8 cellular contexts compared by ENCODE assay signal in the genomic region with DNA sequence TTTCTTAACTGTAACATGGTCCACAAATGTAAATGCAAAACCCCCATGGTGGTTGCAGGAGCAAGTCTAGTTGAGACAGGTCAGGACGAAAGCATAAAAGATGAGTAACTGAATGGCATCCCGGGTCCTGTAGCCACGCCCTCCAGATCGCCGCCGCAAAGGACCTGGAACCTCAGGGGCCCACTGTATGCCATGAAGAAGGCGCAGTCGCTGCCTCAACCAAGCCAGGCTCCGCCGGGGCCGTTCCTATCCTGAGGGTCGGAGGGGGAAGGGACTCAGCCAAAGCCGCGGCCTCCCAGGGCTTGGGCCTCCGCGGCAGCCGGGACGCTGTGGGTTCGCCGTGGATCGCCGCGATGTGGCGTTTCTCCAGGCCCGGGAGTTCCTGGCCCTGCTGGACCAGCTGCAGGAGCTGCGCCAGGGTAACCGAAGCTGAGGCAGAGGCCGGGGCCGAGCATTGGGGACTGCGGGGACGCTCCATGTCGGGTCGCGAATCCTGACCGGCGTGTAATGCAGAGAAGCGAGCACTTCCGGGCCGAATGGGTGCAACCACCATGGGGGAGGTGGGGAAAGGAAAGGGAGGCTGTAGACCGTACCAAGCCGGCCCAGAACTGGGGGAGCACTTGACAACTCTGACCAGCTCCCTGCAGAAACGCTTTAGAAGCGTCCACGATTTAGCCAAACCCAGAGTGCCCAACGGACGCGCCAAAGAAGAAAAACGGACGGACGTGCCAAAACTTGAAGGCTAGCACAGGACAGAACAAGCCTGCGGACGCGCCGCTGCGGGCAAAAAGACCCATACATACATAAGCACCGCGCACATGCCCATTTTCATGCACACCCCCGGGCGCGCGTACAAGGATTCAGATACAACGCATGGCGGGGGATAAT. TPM values are rescaled to one million over a fixed set of nuclear protein-coding genes. Genes with fewer than 3 reads are reported as not detected.
DNase-seq lines count a peak whose midpoint lies in the region; FAIRE-seq lines count a peak whose summit lies in the region.

No MANE protein-coding gene starts in this region.

- H3K4me3 ChIP-seq in H7 (ENCODE audit: insufficient read depth, low read depth, low read length) (peak overlapping the region; percentile 96), MG63 (peak overlapping the region; percentile 74), SJCRH30 (peak overlapping the region; percentile 84), neuronal stem cell (ENCODE audit: low read length in 2 of 2) (peak overlapping the region; percentile 76 to 99)

- peak overlapping the region; percentile 89 for H2BK120ac ChIP-seq in neuronal stem cell (ENCODE audit: low read depth, low read length)

- peak overlapping the region; percentile 99 for H3K9ac ChIP-seq in neuronal stem cell (ENCODE audit: low read depth, low read length, poor library complexity)

- no peak overlapping the region for H2BK15ac ChIP-seq in neuronal stem cell (ENCODE audit: low read length)

- H3K27ac ChIP-seq in SJCRH30 (peak overlapping the region; percentile 92), neuronal stem cell (replicated peaks; ENCODE audit: low read length) (peak overlapping the region; percentile 99)

- peak overlapping the region; percentile 93 for H4K91ac ChIP-seq in neuronal stem cell (ENCODE audit: low read depth, low read length, poor library complexity)

- peak overlapping the region; percentile 91 for H2AFZ ChIP-seq in neuronal stem cell (ENCODE audit: low read length)

- H3K14ac ChIP-seq in neuronal stem cell (ENCODE audit: low read length) = peak overlapping the region; percentile 72

- peaks cover 4% of the 10 kb centered on the region; the same call in 1 of the 2 replicates for H3K4me1 ChIP-seq in SJCRH30
- H3K4me1 ChIP-seq in neuronal stem cell (ENCODE audit: control insufficient read depth in 2 of 2, insufficient read depth in 1 of 2, low read depth in 1 of 2, low read length in 2 of 2) = peaks cover 6% of the 10 kb centered on the region in 2 donors

- peaks cover 7% of the 10 kb centered on the region for H3K36me3 ChIP-seq in H7 (replicated peaks; ENCODE audit: control insufficient read depth, insufficient read depth, low read length)
- peaks cover 8% of the 10 kb centered on the region for H3K36me3 ChIP-seq in MG63
- H3K36me3 ChIP-seq in SJCRH30 = peaks cover 6% of the 10 kb centered on the region
- peaks cover 7 to 18% of the 10 kb centered on the region in 2 donors for H3K36me3 ChIP-seq in neuronal stem cell (replicated peaks in 1 of 2; ENCODE audit: control insufficient read depth in 2 of 2, insufficient read depth in 2 of 2, low read length in 2 of 2)

- H4K8ac ChIP-seq in neuronal stem cell (ENCODE audit: low read depth, low read length) = peak overlapping the region; percentile 97

- H3K27me3 ChIP-seq in H7 (ENCODE audit: control insufficient read depth, insufficient read depth, low read length) = no peaks in the 10 kb centered on the region
- H3K27me3 ChIP-seq in MG63 = no peaks in the 10 kb centered on the region
- H3K27me3 ChIP-seq in SJCRH30 = no peaks in the 10 kb centered on the region
- no peaks in the 10 kb centered on the region for H3K27me3 ChIP-seq in neuronal stem cell (ENCODE audit: control insufficient read depth in 3 of 3, insufficient read depth in 3 of 3, low read depth in 1 of 3, low read length in 3 of 3)

- H2BK5ac ChIP-seq in neuronal stem cell (ENCODE audit: low read length) = peak overlapping the region; percentile 33

- peak overlapping the region; percentile 98 for H3K23ac ChIP-seq in neuronal stem cell (ENCODE audit: low read depth, low read length, poor library complexity)

- H3K9me3 ChIP-seq in MG63 (no peaks in the 10 kb centered on the region), SJCRH30 (replicated peaks) (no peaks in the 10 kb centered on the region), neuronal stem cell (replicated peaks in 1 of 2; ENCODE audit: control insufficient read depth in 2 of 2, insufficient read depth in 1 of 2, low read depth in 1 of 2, low read length in 2 of 2) (no peaks in the 10 kb centered on the region)

- H2BK12ac ChIP-seq in neuronal stem cell (ENCODE audit: low read length) = no peak overlapping the region

- no peaks in the 10 kb centered on the region for H3K79me1 ChIP-seq in neuronal stem cell (ENCODE audit: low read depth, low read length)

- FAIRE-seq in frontal cortex (lab: Jason Lieb, UNC) = no peak

- DNase-seq in ELR (ENCODE audit: low read depth) (peak; percentile 99), H7 (peak; percentile 93), MG63 (peak; percentile 95), SJCRH30 (peak; percentile 98), frontal cortex (ENCODE audit: low spot score in 2 of 2) (peak; percentile 80 to 91), neuronal stem cell (ENCODE audit: low spot score) (peak; percentile 92), stromal cell of bone marrow (ENCODE audit: low read depth) (peak; percentile 97)
- DNase-seq in activated naive CD4-positive, alpha-beta T cell treated with Interleukin-2 at 50 U/mL for 16 hours = peak; percentile 91

- H3K4ac ChIP-seq in neuronal stem cell (ENCODE audit: low read length) = no peak overlapping the region

- peak overlapping the region; percentile 82 for H3K4me2 ChIP-seq in neuronal stem cell (ENCODE audit: insufficient read depth, low read length, poor library complexity, severe bottlenecking)

- peak overlapping the region; percentile 100 for H3K18ac ChIP-seq in neuronal stem cell (ENCODE audit: low read length)

- H2AK5ac ChIP-seq in neuronal stem cell (ENCODE audit: low read depth, low read length) = peak overlapping the region; percentile 15

- WGBS in neuronal stem cell (ENCODE audit: extremely low coverage in 2 of 2, insufficient read length in 2 of 2, insufficient replicate concordance in 1 of 2), 2 donors = no CpG with 5 or more reads among the region's 63 CpGs

RNA-seq across cellular contexts. Expression of a gene that starts 11.1 kb away (rescaled TPM):
- total RNA-seq in H7 (2014; rRNA removed; shearing (Covaris generic)) = 114 and 125 TPM in 2 replicates
- total RNA-seq in MG63 (2014; rRNA removed; shearing (Covaris generic); ENCODE audit: low replicate concordance) = 73.0 and 90.1 TPM in 2 replicates
- 140 and 147 TPM in 2 replicates for total RNA-seq in SJCRH30 (2014; rRNA removed; shearing (Covaris generic))
- total RNA-seq in frontal cortex = 157 TPM
- polyA plus RNA-seq in neuronal stem cell (2013, experiment 1 of 2) = 69.1 TPM
- polyA plus RNA-seq in neuronal stem cell (2013, experiment 2 of 2) = 69.7 TPM

RNA-seq across cellular contexts. Expression of a gene that starts 25.3 kb away (rescaled TPM):
- not detected in 2 replicates for total RNA-seq in H7 (2014; rRNA removed; shearing (Covaris generic))
- total RNA-seq in MG63 (2014; rRNA removed; shearing (Covaris generic); ENCODE audit: low replicate concordance) = not detected in 2 replicates
- not detected in 2 replicates for total RNA-seq in SJCRH30 (2014; rRNA removed; shearing (Covaris generic))
- total RNA-seq in frontal cortex = not detected
- not detected for polyA plus RNA-seq in neuronal stem cell (2013, experiment 1 of 2)
- not detected for polyA plus RNA-seq in neuronal stem cell (2013, experiment 2 of 2)

RNA-seq across cellular contexts. Expression of a gene that starts 38.7 kb away (rescaled TPM):
- 34.5 and 37.8 TPM in 2 replicates for total RNA-seq in H7 (2014; rRNA removed; shearing (Covaris generic))
- 25.2 and 27.2 TPM in 2 replicates for total RNA-seq in MG63 (2014; rRNA removed; shearing (Covaris generic); ENCODE audit: low replicate concordance)
- 40.9 and 45.3 TPM in 2 replicates for total RNA-seq in SJCRH30 (2014; rRNA removed; shearing (Covaris generic))
- 14.7 TPM for total RNA-seq in frontal cortex
- 39.7 TPM for polyA plus RNA-seq in neuronal stem cell (2013, experiment 1 of 2)
- 39.2 TPM for polyA plus RNA-seq in neuronal stem cell (2013, experiment 2 of 2)

Comparison
In these comparisons a context has a peak if more than half of its experiments do, and no peak if none do; other contexts are left out.
1. Peak in every context shown above with its lines: DNase-seq, H3K4me3 ChIP-seq and H3K27ac ChIP-seq.